In the genomic region with DNA sequence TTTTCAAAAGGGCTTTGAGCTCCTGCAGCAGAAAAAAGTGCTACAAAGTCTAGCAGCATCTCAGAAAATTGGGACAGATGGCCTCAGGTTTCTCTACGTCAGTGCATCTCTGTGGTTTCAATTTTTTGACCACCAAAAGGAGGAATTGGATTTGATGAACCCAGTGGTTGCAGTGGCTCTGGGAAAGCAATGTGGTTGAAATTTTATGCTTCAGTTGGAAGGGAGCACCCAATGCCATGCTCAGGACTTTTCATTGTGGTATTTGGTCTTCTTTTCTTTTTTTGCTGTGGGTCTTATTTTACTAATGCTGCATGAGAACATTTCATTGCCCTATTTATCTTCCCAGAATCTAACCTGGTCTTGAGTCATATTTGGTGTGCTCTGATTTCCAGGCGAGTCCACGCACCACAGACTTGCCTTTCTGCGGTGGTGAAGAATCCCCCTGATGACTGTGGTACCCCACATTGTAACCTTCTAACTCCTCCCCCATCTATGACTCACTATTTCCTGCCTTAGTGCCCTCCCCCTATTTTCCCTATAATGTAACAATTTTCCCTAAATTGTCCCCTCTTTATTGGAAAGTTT, we compare ENCODE assay signal across 8 cellular contexts. TPM values are rescaled to one million over a fixed set of nuclear protein-coding genes. Genes with fewer than 3 reads are reported as not detected.
DNase-seq lines count a peak whose midpoint lies in the region; ATAC-seq lines count a peak whose summit lies in the region.

No MANE protein-coding gene starts in this region.

- peak in 2 of 5 donors; percentile 32 to 80 for DNase-seq in CD4-positive, alpha-beta memory T cell
- DNase-seq in HS-27A (ENCODE audit: low read depth) (peak; percentile 35), hypothalamus (lab: John Stamatoyannopoulos, UW) (no peak), NCI-H1436 (lab: John Stamatoyannopoulos, UW) (no peak), HCEC 1CT (no peak)
- DNase-seq in stimulated activated naive B cell treated with anti-CD40 and anti-IgM and Interleukin-4, amounts not matched to agents 10 μg/mL and 1 μg/mL and 100 μg/mL, for 72 hours = peak; percentile 74

- POLR2A ChIA-PET in CD4-positive, alpha-beta memory T cell (lab: Charles Lee; ENCODE audit: partially characterized antibody) = interaction anchor here (0.9 to 19.7 kb wide), 8 partner anchors 14 to 393 kb away, joined by 3 to 955 read pairs (median 4); a partner anchor contains a TSS

- intact Hi-C loops in CD4-positive, alpha-beta memory T cell (cut with micrococcal nuclease) = no loop called here

- peaks cover 0 to 4% (median 0%) of the 10 kb centered on the region in 8 donors for H3K9me3 Mint-ChIP-seq in CD4-positive, alpha-beta memory T cell
- H3K9me3 Mint-ChIP-seq in activated naive CD8-positive, alpha-beta T cell (ENCODE audit: low read depth) = no peaks in the 10 kb centered on the region
- H3K9me3 Mint-ChIP-seq in stimulated activated naive B cell treated with anti-CD40 and anti-IgM and Interleukin-4, amounts not matched to agents 10 μg/mL and 1 μg/mL and 100 μg/mL, for 72 hours = no peaks in the 10 kb centered on the region

- H3K27me3 ChIP-seq in CD4-positive, alpha-beta memory T cell (ENCODE audit: insufficient read depth, low read length) = no peaks in the 10 kb centered on the region

- peak overlapping the region in 6 of 8 donors; percentile 19 to 75 (median 56) for H3K4me3 Mint-ChIP-seq in CD4-positive, alpha-beta memory T cell
- H3K4me3 Mint-ChIP-seq in activated naive CD8-positive, alpha-beta T cell = peak overlapping the region; percentile 69
- H3K4me3 Mint-ChIP-seq in stimulated activated naive B cell treated with anti-CD40 and anti-IgM and Interleukin-4, amounts not matched to agents 10 μg/mL and 1 μg/mL and 100 μg/mL, for 72 hours = no peak overlapping the region

- H3K36me3 ChIP-seq in CD4-positive, alpha-beta memory T cell (ENCODE audit: insufficient read depth, low read length) = no peaks in the 10 kb centered on the region

- CTCF ChIA-PET in CD4-positive, alpha-beta memory T cell (lab: Charles Lee; ENCODE audit: partially characterized antibody) = interaction anchor here (1.3 to 14.9 kb wide), 8 partner anchors 14 to 385 kb away, joined by 3 to 442 read pairs (median 11); a partner anchor contains a TSS

- ATAC-seq in GM21360 (IDR thresholded peaks at IDR 0.05; ENCODE audit: unreplicated experiment) = peak; percentile 64
- peak; percentile 84 to 85 for ATAC-seq in stimulated activated naive B cell treated with anti-CD40 and anti-IgM and Interleukin-4, amounts not matched to agents 10 μg/mL and 1 μg/mL and 100 μg/mL, for 72 hours (replicated peaks)

- no peak overlapping the region for H3K4me3 ChIP-seq in CD4-positive, alpha-beta memory T cell (ENCODE audit: low read length in 2 of 2)

- no peaks in the 10 kb centered on the region for H3K9me3 ChIP-seq in CD4-positive, alpha-beta memory T cell (ENCODE audit: control insufficient read depth in 1 of 2, low read length in 2 of 2)

- H3K36me3 Mint-ChIP-seq in CD4-positive, alpha-beta memory T cell = peaks cover 0 to 2% of the 10 kb centered on the region in 2 donors
- H3K36me3 Mint-ChIP-seq in activated naive CD8-positive, alpha-beta T cell = peaks cover 2% of the 10 kb centered on the region
- H3K36me3 Mint-ChIP-seq in stimulated activated naive B cell treated with anti-CD40 and anti-IgM and Interleukin-4, amounts not matched to agents 10 μg/mL and 1 μg/mL and 100 μg/mL, for 72 hours = peaks cover 3 to 11% of the 10 kb centered on the region in 2 donors

- H3K27ac ChIP-seq in CD4-positive, alpha-beta memory T cell (ENCODE audit: low read depth, low read length) = no peak overlapping the region

- no peaks in the 10 kb centered on the region for H3K27me3 Mint-ChIP-seq in CD4-positive, alpha-beta memory T cell
- H3K27me3 Mint-ChIP-seq in activated naive CD8-positive, alpha-beta T cell = no peaks in the 10 kb centered on the region
- H3K27me3 Mint-ChIP-seq in stimulated activated naive B cell treated with anti-CD40 and anti-IgM and Interleukin-4, amounts not matched to agents 10 μg/mL and 1 μg/mL and 100 μg/mL, for 72 hours = no peaks in the 10 kb centered on the region

- peak overlapping the region; percentile 26 to 91 (median 84) for H3K27ac Mint-ChIP-seq in CD4-positive, alpha-beta memory T cell
- peak overlapping the region; percentile 91 for H3K27ac Mint-ChIP-seq in activated naive CD8-positive, alpha-beta T cell
- peak overlapping the region; percentile 68 for H3K27ac Mint-ChIP-seq in stimulated activated naive B cell treated with anti-CD40 and anti-IgM and Interleukin-4, amounts not matched to agents 10 μg/mL and 1 μg/mL and 100 μg/mL, for 72 hours

- H3K4me1 ChIP-seq in CD4-positive, alpha-beta memory T cell (ENCODE audit: insufficient read depth, low read length) = peaks cover 77% of the 10 kb centered on the region

- peaks cover 47 to 88% (median 65%) of the 10 kb centered on the region in 4 donors for H3K4me1 Mint-ChIP-seq in CD4-positive, alpha-beta memory T cell
- peaks cover 67% of the 10 kb centered on the region for H3K4me1 Mint-ChIP-seq in activated naive CD8-positive, alpha-beta T cell (ENCODE audit: low read depth)
- peaks cover 30 to 35% of the 10 kb centered on the region in 2 donors for H3K4me1 Mint-ChIP-seq in stimulated activated naive B cell treated with anti-CD40 and anti-IgM and Interleukin-4, amounts not matched to agents 10 μg/mL and 1 μg/mL and 100 μg/mL, for 72 hours

RNA-seq across cellular contexts. Expression of a gene that starts 56.7 kb away (rescaled TPM):
- total RNA-seq in CD4-positive, alpha-beta memory T cell = 100 to 1,000 TPM; 363 to 366 TPM
- polyA plus RNA-seq in CD4-positive, alpha-beta memory T cell = 100 to 1,000 TPM; 277 to 320 TPM

Comparison
In these comparisons a context has a peak if more than half of its experiments do, and no peak if none do; other contexts are left out.
1. DNase-seq: peak in HS-27A (single experiment) and stimulated activated naive B cell treated with anti-CD40 and anti-IgM and Interleukin-4, amounts not matched to agents 10 μg/mL and 1 μg/mL and 100 μg/mL, for 72 hours (single experiment); none in hypothalamus (0 of 51), NCI-H1436 (single experiment) and HCEC 1CT (single experiment).
2. H3K4me3 Mint-ChIP-seq: peak in CD4-positive, alpha-beta memory T cell (6 of 8) and activated naive CD8-positive, alpha-beta T cell (single experiment); none in stimulated activated naive B cell treated with anti-CD40 and anti-IgM and Interleukin-4, amounts not matched to agents 10 μg/mL and 1 μg/mL and 100 μg/mL, for 72 hours (0 of 2).
3. Peak in every context shown above with its lines, with median percentiles within 50 percentile points of each other: H3K27ac Mint-ChIP-seq.